ENCODE assay signal across 8 cellular contexts in the genomic region with DNA sequence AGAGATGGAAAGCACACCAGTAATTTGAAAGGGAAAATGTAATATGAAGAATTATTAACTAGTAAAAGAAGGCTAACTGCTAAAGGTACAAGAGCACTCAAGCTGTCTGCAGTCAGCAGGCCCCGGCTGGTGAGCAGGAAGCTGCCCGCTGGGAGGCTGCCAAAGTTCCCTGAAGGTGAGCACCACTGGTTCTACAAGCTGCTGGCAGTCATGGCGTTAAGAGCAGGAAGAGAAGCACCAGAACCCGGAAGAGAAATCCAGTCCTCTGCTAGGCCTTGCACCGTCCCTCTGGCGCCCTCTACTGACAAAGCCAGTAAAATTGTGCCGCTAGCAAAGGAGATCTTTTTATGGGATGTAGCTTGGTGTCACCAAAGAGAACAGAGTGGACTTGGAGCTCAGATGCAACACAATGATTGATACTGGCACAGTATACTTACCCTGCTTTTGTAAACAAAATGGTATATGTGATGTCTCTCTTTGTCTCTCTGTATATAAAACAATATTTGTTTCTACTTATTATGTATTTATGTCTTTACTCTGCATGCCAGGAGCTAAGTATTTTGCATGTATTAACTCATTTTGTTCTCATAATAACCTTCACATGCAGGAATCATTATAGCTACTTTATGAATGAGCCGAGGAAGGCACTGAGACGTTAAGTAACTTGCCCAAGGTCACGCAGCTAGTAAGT. TPM values are rescaled to one million over a fixed set of nuclear protein-coding genes. Genes with fewer than 3 reads are reported as not detected.
DNase-seq lines count a peak whose midpoint lies in the region; ATAC-seq and TF ChIP-seq lines count a peak whose summit lies in the region.

No MANE protein-coding gene starts in this region.

- H3K9ac ChIP-seq in SU-DHL-6 (ENCODE audit: low read length): peak overlapping the region; percentile 28

- H3K4me3 Mint-ChIP-seq in activated naive CD8-positive, alpha-beta T cell treated with anti-CD3 and anti-CD28 coated beads, Interleukin-2, amount 50 U/mL, for 24 hours: peak overlapping the region; percentile 98

- peak; percentile 45 for ATAC-seq in HG02678 (IDR thresholded peaks at IDR 0.05; ENCODE audit: unreplicated experiment)
- ATAC-seq in activated naive CD8-positive, alpha-beta T cell treated with anti-CD3 and anti-CD28 coated beads, Interleukin-2, amount 50 U/mL, for 24 hours: peak; percentile 50
- ATAC-seq in left cardiac atrium: peak; percentile 78 to 86
- no peak for ATAC-seq in HG03457 (IDR thresholded peaks at IDR 0.05; ENCODE audit: unreplicated experiment)

- TF ChIP-seq CTCF in GM12872 (IDR thresholded peaks at IDR 0.05; ENCODE audit: insufficient read depth, low read depth, low read length) (peak; percentile 95), SU-DHL-6 (IDR thresholded peaks at IDR 0.05; ENCODE audit: insufficient read depth, low read length, poor library complexity, severe bottlenecking) (peak; percentile 91)

- H3K9me3 Mint-ChIP-seq in activated naive CD8-positive, alpha-beta T cell treated with anti-CD3 and anti-CD28 coated beads, Interleukin-2, amount 50 U/mL, for 24 hours: no peaks in the 10 kb centered on the region

- H4K20me1 ChIP-seq in SU-DHL-6 (ENCODE audit: low read depth, low read length): no peaks in the 10 kb centered on the region

- DNase-seq in NCI-H1436 (lab: John Stamatoyannopoulos, UW) (peak; percentile 89), left cardiac atrium (peak; percentile 89), renal cortical epithelial cell (ENCODE audit: low read depth) (peak; percentile 95)
- DNase-seq in activated naive CD8-positive, alpha-beta T cell treated with anti-CD3 and anti-CD28 coated beads, Interleukin-2, amount 50 U/mL, for 24 hours: peak; percentile 93

- H3K36me3 ChIP-seq in SU-DHL-6 (ENCODE audit: low read length): no peaks in the 10 kb centered on the region

- peak overlapping the region; percentile 78 for H3K4me3 ChIP-seq in SU-DHL-6 (ENCODE audit: insufficient read depth, low read length, poor library complexity, severe bottlenecking)

- H3K9me3 ChIP-seq in SU-DHL-6 (ENCODE audit: insufficient read depth, low read length): no peaks in the 10 kb centered on the region

- H3K79me2 ChIP-seq in SU-DHL-6 (ENCODE audit: insufficient read depth, low read length): peaks cover 22% of the 10 kb centered on the region

- H3F3A ChIP-seq in SU-DHL-6 (ENCODE audit: insufficient read depth): peaks cover 19% of the 10 kb centered on the region

- H3K27me3 Mint-ChIP-seq in activated naive CD8-positive, alpha-beta T cell treated with anti-CD3 and anti-CD28 coated beads, Interleukin-2, amount 50 U/mL, for 24 hours: no peaks in the 10 kb centered on the region

- peaks cover 10% of the 10 kb centered on the region for H3K36me3 Mint-ChIP-seq in activated naive CD8-positive, alpha-beta T cell treated with anti-CD3 and anti-CD28 coated beads, Interleukin-2, amount 50 U/mL, for 24 hours (ENCODE audit: low read depth)

- peak overlapping the region; percentile 75 for H3K27ac ChIP-seq in SU-DHL-6 (ENCODE audit: low read depth, low read length)

- no peaks in the 10 kb centered on the region for H3K9me2 ChIP-seq in SU-DHL-6 (replicated peaks; ENCODE audit: insufficient read depth, low read length)

- intact Hi-C loops in left cardiac atrium (cut with DNase I): loop anchor here (5.0 to 10.0 kb wide), 2 partner anchors 50 to 123 kb away; partner anchors contain the start of genes CASP10 (in 1 of the 2) and FLACC1 (in 1 of the 2)

- peak overlapping the region; percentile 93 for H2AFZ ChIP-seq in SU-DHL-6 (ENCODE audit: low read depth, low read length, severe bottlenecking)

- H3K27me3 ChIP-seq in SU-DHL-6 (ENCODE audit: low read length): no peaks in the 10 kb centered on the region

- H3K4me1 Mint-ChIP-seq in activated naive CD8-positive, alpha-beta T cell treated with anti-CD3 and anti-CD28 coated beads, Interleukin-2, amount 50 U/mL, for 24 hours: peaks cover 59% of the 10 kb centered on the region

- H3K27ac Mint-ChIP-seq in activated naive CD8-positive, alpha-beta T cell treated with anti-CD3 and anti-CD28 coated beads, Interleukin-2, amount 50 U/mL, for 24 hours: peak overlapping the region; percentile 95

- peak overlapping the region; percentile 89 for H3K4me2 ChIP-seq in SU-DHL-6 (ENCODE audit: low read depth, low read length, poor library complexity, severe bottlenecking)

RNA-seq across cellular contexts. Expression of gene CASP8, which starts 28.1 kb away (rescaled TPM):
- 1 to 10 TPM; 5.4 to 7.4 TPM for total RNA-seq in left cardiac atrium
- total RNA-seq in renal cortical epithelial cell: 48.3 and 51.8 TPM in 2 replicates

RNA-seq across cellular contexts. Expression of gene CASP10, which starts 49.3 kb away (rescaled TPM):
- total RNA-seq in left cardiac atrium: 1 to 10 TPM; 7.1 to 9.9 TPM
- total RNA-seq in renal cortical epithelial cell: 10.6 and 24.1 TPM in 2 replicates
